In the genomic region with DNA sequence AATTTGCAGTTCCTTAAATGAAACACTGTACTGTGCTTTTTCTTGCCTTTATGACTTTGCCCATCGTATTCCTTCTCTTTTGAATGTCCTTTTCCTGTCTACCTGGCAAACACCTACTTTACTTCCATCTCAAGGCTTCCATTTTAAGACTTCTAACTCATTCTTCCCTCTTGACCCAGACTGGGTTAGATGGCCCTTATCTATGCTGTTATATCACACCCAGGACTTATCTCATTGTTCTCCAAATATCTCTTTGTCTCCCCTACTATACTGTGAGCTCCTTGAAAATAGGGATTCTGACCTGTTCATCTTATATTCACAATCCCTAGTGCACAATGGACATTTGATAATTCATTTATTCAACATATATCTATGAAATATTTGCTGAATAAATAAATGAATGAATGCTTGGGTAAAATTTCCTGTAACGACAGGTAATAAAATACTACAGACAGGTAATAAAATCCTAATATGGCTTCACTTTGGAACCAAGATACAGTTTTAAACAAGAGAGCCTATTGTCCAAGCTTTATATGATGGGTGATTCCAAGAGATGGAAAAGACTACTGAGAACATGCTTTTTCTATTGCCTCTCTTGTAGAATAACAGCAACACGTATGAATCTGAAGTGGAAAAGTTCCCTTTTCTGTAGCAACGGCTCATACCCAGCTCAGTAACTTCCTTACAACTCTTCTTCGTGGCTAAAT, we compare ENCODE assay signal across 20 cellular contexts. TPM values are rescaled to one million over a fixed set of nuclear protein-coding genes. Genes with fewer than 3 reads are reported as not detected.
"Had no signal": no experiment of that assay in that cellular context is flagged by ENCODE, and none has a peak within 500 bp of the region (broad histone marks: within the 10 kb centered on the region; RNA-seq: fewer than 3 reads in every experiment).

No MANE protein-coding gene starts in this region.

- H3K27ac ChIP-seq: heart right ventricle, parathyroid adenoma, psoas muscle, uterus had no signal

- H3K4me3 Mint-ChIP-seq: mesothelial cell of epicardium, naive B cell, nephron, type B pancreatic cell had no signal

- H3K27ac Mint-ChIP-seq: mesothelial cell of epicardium, nephron, type B pancreatic cell had no signal

- H3K4me1 ChIP-seq: heart right ventricle, parathyroid adenoma, psoas muscle, uterus had no signal

- ATAC-seq: esophagus mucosa, heart right ventricle, left lobe of liver, psoas muscle, sciatic nerve had no signal

- H3K27me3 Mint-ChIP-seq: naive B cell, type B pancreatic cell had no signal

- DNase-seq: effector memory CD4-positive, alpha-beta T cell; heart right ventricle; hypothalamus; kidney glomerular epithelial cell; mammary epithelial cell; naive B cell; psoas muscle; retina; stimulated activated CD4-positive, alpha-beta T cell treated with anti-CD3 and anti-CD28 coated beads, Interleukin-2, amount 100 ng/mL, for 24 hours; stimulated activated CD4-positive, alpha-beta T cell treated with anti-CD3 and anti-CD28 coated beads, Interleukin-4, amount 100 ng/mL, for 4 hours; stimulated activated naive CD4-positive, alpha-beta T cell; uterus had no signal

- H3K9me3 Mint-ChIP-seq: mesothelial cell of epicardium, naive B cell, nephron, type B pancreatic cell had no signal

- H3K27me3 ChIP-seq: heart right ventricle, uterus had no signal

- H3K36me3 ChIP-seq: uterus had no signal

- H3K4me3 ChIP-seq: heart right ventricle, psoas muscle, uterus had no signal

- H3K9me3 ChIP-seq: heart right ventricle, psoas muscle, uterus had no signal

- H3K4me1 Mint-ChIP-seq: nephron had no signal

RNA-seq across cellular contexts. Expression of a gene that starts 22.8 kb away (rescaled TPM):
- total RNA-seq: glomerular endothelial cell had no signal
